Comparison of ENCODE assay signal across 6 cellular contexts in the genomic region with DNA sequence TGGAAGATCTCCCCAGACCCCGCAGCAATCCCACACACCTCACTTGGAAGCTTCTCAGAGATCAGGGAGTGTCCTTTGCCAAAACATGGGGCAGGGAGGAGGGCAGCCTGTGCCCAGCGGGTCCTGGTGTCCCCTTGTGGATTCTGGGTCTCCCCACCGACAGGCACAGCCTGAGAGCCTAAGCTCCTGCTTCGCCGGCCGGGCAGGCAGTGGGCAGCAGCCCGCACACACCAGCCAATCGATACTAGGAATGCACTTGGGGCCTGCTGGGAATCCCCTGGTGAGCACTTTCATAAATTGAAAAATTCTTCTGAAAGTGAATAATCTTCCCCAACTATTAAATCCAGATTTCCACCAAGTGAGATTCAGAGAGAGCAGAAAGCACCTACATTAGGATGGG.
"Had no signal": no experiment of that assay in that cellular context is flagged by ENCODE, and none has a peak within 500 bp of the region (broad histone marks: within the 10 kb centered on the region; RNA-seq: fewer than 3 reads in every experiment).

No MANE protein-coding gene starts in this region.

- ATAC-seq: GM23338 had no signal

- DNase-seq: H9, HCEC 1CT, HFFc6, IMR-90, KBM-7 had no signal

- H2AFZ ChIP-seq: GM23338 had no signal

- H3K27ac Mint-ChIP-seq: GM23338, HFFc6 had no signal

- H3K4me2 ChIP-seq: GM23338 had no signal

- H3K4me3 ChIP-seq: GM23338 had no signal

- H3K9me3 Mint-ChIP-seq: HFFc6 had no signal

- H3K4me3 Mint-ChIP-seq: GM23338, H9, HFFc6 had no signal
